In the genomic region with DNA sequence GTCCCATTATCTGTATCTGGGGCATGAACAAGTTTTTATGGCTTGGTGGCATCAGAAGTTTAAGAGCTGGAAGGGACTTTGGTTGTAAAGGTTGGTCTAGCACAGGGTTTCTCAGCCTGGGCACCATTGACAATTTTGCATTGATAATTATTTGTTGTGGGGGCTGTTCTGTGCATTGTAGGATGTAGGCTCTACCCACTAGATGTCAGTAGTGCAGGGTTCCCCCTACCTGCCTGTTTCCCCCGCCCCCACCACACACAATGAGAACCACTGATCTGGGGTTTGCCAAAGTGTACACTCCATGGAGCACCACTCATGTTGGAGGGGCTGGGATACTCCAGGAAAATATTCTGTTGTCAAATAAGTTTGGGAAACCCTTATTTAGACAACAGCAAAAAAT, we compare ENCODE assay signal across 18 cellular contexts. TPM values are rescaled to one million over a fixed set of nuclear protein-coding genes. Genes with fewer than 3 reads are reported as not detected.
DNase-seq lines count a peak whose midpoint lies in the region; ATAC-seq, FAIRE-seq and TF ChIP-seq lines count a peak whose summit lies in the region.
"Had no signal": no experiment of that assay in that cellular context is flagged by ENCODE, and none has a peak within 500 bp of the region (broad histone marks: within the 10 kb centered on the region; RNA-seq: fewer than 3 reads in every experiment).

No MANE protein-coding gene starts in this region.

- H3K4me1 ChIP-seq in breast epithelium, result no peaks in the 10 kb centered on the region

- ATAC-seq in GM21529 (IDR thresholded peaks at IDR 0.05; ENCODE audit: unreplicated experiment) (peak; percentile 50), left lobe of liver (peak; percentile 37), GM19455 (IDR thresholded peaks at IDR 0.05; ENCODE audit: unreplicated experiment) (no peak)
- ATAC-seq: activated T-helper 17 cell treated with anti-CD3 and anti-CD28 coated beads, Interleukin-2, amount 50 U/mL, for 72 hours had no signal

- H3K4me3 ChIP-seq in NB4 (ENCODE audit: low read depth, low read length) (no peak overlapping the region), breast epithelium (no peak overlapping the region)
- H3K4me3 ChIP-seq: hepatocyte, lung had no signal

- no peaks in the 10 kb centered on the region for H3K27me3 ChIP-seq in breast epithelium
- H3K27me3 ChIP-seq: brain microvascular endothelial cell, hepatocyte had no signal

- no peak overlapping the region for H3K27ac ChIP-seq in breast epithelium
- H3K27ac ChIP-seq: brain microvascular endothelial cell, hepatocyte had no signal

- no peaks in the 10 kb centered on the region for H3K36me3 ChIP-seq in breast epithelium
- H3K36me3 ChIP-seq: brain microvascular endothelial cell had no signal

- no peaks in the 10 kb centered on the region for H3K9me3 ChIP-seq in breast epithelium

- intact Hi-C loops in breast epithelium (cut with DNase I; ENCODE audit: low total_unique reads), result no loop called here

- peak; percentile 6 for DNase-seq in NB4 (ENCODE audit: low read depth)
- DNase-seq in left lobe of liver (ENCODE audit: low spot score), result no peak
- no peak for DNase-seq in breast epithelium (ENCODE audit: low spot score in 2 of 2)
- no peak for DNase-seq in urothelium cell line (ENCODE audit: low spot score)
- no peak for DNase-seq in NCI-H2029 treated with DMSO at 0.1 percent for 48 hours (lab: John Stamatoyannopoulos, UW)
- DNase-seq: activated CD4-positive, alpha-beta T cell treated with anti-CD3 and anti-CD28 coated beads, Interleukin-2, amount 50 U/mL, for 1 hour; brain microvascular endothelial cell; NCI-H1417 treated with DMSO at 0.1 percent for 48 hours; nucleus accumbens; T-helper 1 cell; trophoblast cell had no signal

- TF ChIP-seq POLR2A in NB4 (IDR thresholded peaks at IDR 0.05; ENCODE audit: extremely low read depth, insufficient read length) (no peak), breast epithelium (IDR thresholded peaks at IDR 0.05) (no peak)

- TF ChIP-seq CTCF in GM12874 (IDR thresholded peaks at IDR 0.05; ENCODE audit: insufficient read depth, low read depth, low read length) (peak; percentile 55), NB4 (IDR thresholded peaks at IDR 0.05; ENCODE audit: low read depth, low read length) (peak; percentile 4), breast epithelium (IDR thresholded peaks at IDR 0.05) (no peak)

- no peak for FAIRE-seq in urothelium cell line (lab: Jason Lieb, UNC)
- FAIRE-seq: endothelial cell of umbilical vein had no signal

RNA-seq across cellular contexts. Expression of gene PLCL2, which starts 42.7 kb away (rescaled TPM):
- 5.6 TPM for total RNA-seq in left lobe of liver
- total RNA-seq in breast epithelium, result 10 to 100 TPM in 2 of 3 donors, 1 to 10 TPM in 1; 7.8 to 21.9 (median 17.0) TPM

Comparison
In these comparisons a context has a peak if more than half of its experiments do, and no peak if none do; other contexts are left out.
1. CTCF ChIP-seq: peak in GM12874 (single experiment) and NB4 (single experiment); none in breast epithelium (0 of 3).